In the genomic region with DNA sequence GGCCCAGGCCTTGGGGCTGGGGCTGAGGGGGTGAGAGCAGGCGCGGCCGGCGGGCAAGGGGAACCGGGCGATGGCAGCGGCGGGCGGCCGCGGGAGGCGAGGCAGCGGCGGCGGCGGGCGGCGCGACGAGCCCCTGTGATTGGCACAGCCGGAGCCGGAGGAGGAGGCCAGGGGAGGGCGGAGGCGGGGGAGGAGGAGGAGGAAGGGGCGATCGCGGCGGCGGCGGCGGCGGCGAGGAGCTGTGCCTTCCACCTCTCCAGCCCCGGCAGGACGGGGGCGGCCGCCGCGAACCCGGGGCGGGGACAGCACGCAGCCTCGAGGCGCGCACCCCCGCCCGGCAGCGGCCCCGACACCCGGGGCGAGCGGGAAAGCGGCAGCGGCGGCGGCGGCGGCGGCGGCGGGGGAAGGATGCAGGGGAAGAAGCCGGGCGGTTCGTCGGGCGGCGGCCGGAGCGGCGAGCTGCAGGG, we compare ENCODE assay signal across 8 cellular contexts. TPM values are rescaled to one million over a fixed set of nuclear protein-coding genes. Genes with fewer than 3 reads are reported as not detected.
A peak's percentile ranks its signal among the peaks of the same experiment; 100 is the strongest.
DNase-seq lines count a peak whose midpoint lies in the region; ATAC-seq and TF ChIP-seq lines count a peak whose summit lies in the region.

A gene (plus strand): TSS at position 208 of the 467 bp plus-strand sequence.

- peaks cover 0 to 56% of the 10 kb centered on the region in 2 donors for H3K4me1 ChIP-seq in right atrium auricular region
- peaks cover 10% of the 10 kb centered on the region for H3K4me1 ChIP-seq in psoas muscle

- H3K27ac ChIP-seq in C4-2B (no peak within 1 kb of the TSS), HL-60 (replicated peaks) (peak within 1 kb of the TSS; percentile 89), adipose tissue (ENCODE audit: low read depth, low read length) (peak within 1 kb of the TSS; percentile 70), right atrium auricular region (peak within 1 kb of the TSS; percentile 97 to 98), psoas muscle (peak within 1 kb of the TSS; percentile 78)

- TF ChIP-seq CTCF in C4-2B (conservative IDR thresholded peaks at IDR 0.05) (peak; percentile 27), HL-60 (IDR thresholded peaks at IDR 0.05; ENCODE audit: insufficient read depth, low read length) (no peak), right atrium auricular region (IDR thresholded peaks at IDR 0.05) (no peak), psoas muscle (IDR thresholded peaks at IDR 0.05) (no peak)

- H3K36me3 ChIP-seq in right atrium auricular region (no peaks in the 10 kb centered on the region), psoas muscle (ENCODE audit: insufficient read depth in 1 of 2, low read depth in 1 of 2) (no peaks in the 10 kb centered on the region)

- 0 to 1% (median 0%) methylated on average over 15 to 68 of the region's 70 CpGs for WGBS in adipose tissue, 3 donors
- WGBS in psoas muscle, 3 donors = 0 to 1% (median 0%) methylated on average over 32 to 69 of the region's 70 CpGs

- H3K9me3 ChIP-seq in right atrium auricular region (no peaks in the 10 kb centered on the region), psoas muscle (no peaks in the 10 kb centered on the region)

- ATAC-seq in GM19467 (IDR thresholded peaks at IDR 0.05; ENCODE audit: unreplicated experiment) (peak; percentile 0), SK-N-SH treated with all-trans-retinoic acid at 6 μM for 48 hours (peak; percentile 47), psoas muscle (peak; percentile 42 to 63 (median 48))

- H3K4me3 ChIP-seq in HL-60 (replicated peaks; ENCODE audit: insufficient read depth, low read length) (peak within 1 kb of the TSS; percentile 66), right atrium auricular region (peak within 1 kb of the TSS; percentile 80 to 81), psoas muscle (peak within 1 kb of the TSS; percentile 81)

- DNase-seq in HL-60 (ENCODE audit: low read depth in 1 of 2, low spot score in 1 of 2) (peak; percentile 31 to 69), right atrium auricular region (ENCODE audit: low spot score) (peak; percentile 70), psoas muscle (peak; percentile 82 to 87), NCI-H1048 (lab: John Stamatoyannopoulos, UW) (no peak)

- intact Hi-C loops in psoas muscle (cut with DNase I) = loop anchor here (2.0 to 5.0 kb wide), 5 partner anchors 89 to 551 kb away; no protein-coding TSS in a partner anchor

- no peaks in the 10 kb centered on the region for H3K27me3 ChIP-seq in HL-60 (ENCODE audit: insufficient read depth, poor library complexity, severe bottlenecking)
- no peaks in the 10 kb centered on the region for H3K27me3 ChIP-seq in right atrium auricular region
- no peaks in the 10 kb centered on the region for H3K27me3 ChIP-seq in psoas muscle (ENCODE audit: insufficient read depth in 3 of 3, low read length in 2 of 3)

TF ChIP-seq in SK-N-SH treated with all-trans-retinoic acid at 6 μM for 48 hours, 23 proteins besides CTCF, POLR2A, EP300 and RAD21:
- TF ChIP-seq PPARA (CRISPR knock-in tag; IDR thresholded peaks at IDR 0.05; ENCODE audit: borderline replicate concordance) = no peak
- no peak for TF ChIP-seq TCF4 (CRISPR knock-in tag; IDR thresholded peaks at IDR 0.05; ENCODE audit: borderline replicate concordance)
- TF ChIP-seq ZNF8 (CRISPR knock-in tag; IDR thresholded peaks at IDR 0.05) = no peak
- no peak for TF ChIP-seq BACH2 (CRISPR knock-in tag; IDR thresholded peaks at IDR 0.05; ENCODE audit: borderline replicate concordance)
- TF ChIP-seq OSR1 (CRISPR knock-in tag; IDR thresholded peaks at IDR 0.05) = no peak
- no peak for TF ChIP-seq GLIS3 (CRISPR knock-in tag; IDR thresholded peaks at IDR 0.05)
- TF ChIP-seq, protein P1, sequence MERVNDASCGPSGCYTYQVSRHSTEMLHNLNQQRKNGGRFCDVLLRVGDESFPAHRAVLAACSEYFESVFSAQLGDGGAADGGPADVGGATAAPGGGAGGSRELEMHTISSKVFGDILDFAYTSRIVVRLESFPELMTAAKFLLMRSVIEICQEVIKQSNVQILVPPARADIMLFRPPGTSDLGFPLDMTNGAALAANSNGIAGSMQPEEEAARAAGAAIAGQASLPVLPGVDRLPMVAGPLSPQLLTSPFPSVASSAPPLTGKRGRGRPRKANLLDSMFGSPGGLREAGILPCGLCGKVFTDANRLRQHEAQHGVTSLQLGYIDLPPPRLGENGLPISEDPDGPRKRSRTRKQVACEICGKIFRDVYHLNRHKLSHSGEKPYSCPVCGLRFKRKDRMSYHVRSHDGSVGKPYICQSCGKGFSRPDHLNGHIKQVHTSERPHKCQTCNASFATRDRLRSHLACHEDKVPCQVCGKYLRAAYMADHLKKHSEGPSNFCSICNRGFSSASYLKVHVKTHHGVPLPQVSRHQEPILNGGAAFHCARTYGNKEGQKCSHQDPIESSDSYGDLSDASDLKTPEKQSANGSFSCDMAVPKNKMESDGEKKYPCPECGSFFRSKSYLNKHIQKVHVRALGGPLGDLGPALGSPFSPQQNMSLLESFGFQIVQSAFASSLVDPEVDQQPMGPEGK (CRISPR knock-in tag; IDR thresholded peaks at IDR 0.05; ENCODE audit: borderline replicate concordance) = no peak
- TF ChIP-seq SNAI2 (CRISPR knock-in tag; IDR thresholded peaks at IDR 0.05) = no peak
- no peak for TF ChIP-seq ZC3H10 (CRISPR knock-in tag; IDR thresholded peaks at IDR 0.05)
- no peak for TF ChIP-seq ARNTL (CRISPR knock-in tag; IDR thresholded peaks at IDR 0.05; ENCODE audit: borderline replicate concordance, low read depth)

RNA-seq across cellular contexts. Expression of the gene that starts here (rescaled TPM):
- 10 to 100 TPM in 2 of 3 donors, 1 to 10 TPM in 1; 3.5 to 17.9 (median 10.3) TPM for polyA plus RNA-seq in adipose tissue
- 10 to 100 TPM; 21.4 to 27.3 TPM for total RNA-seq in right atrium auricular region
- 1 to 10 TPM; 5.9 to 9.4 (median 9.4) TPM for total RNA-seq in psoas muscle
- 10 to 100 TPM in 1 of 3 donors, 1 to 10 TPM in 2; 3.5 to 10.3 (median 7.0) TPM for polyA plus RNA-seq in psoas muscle
